15 cellular contexts compared by ENCODE assay signal in the genomic region with DNA sequence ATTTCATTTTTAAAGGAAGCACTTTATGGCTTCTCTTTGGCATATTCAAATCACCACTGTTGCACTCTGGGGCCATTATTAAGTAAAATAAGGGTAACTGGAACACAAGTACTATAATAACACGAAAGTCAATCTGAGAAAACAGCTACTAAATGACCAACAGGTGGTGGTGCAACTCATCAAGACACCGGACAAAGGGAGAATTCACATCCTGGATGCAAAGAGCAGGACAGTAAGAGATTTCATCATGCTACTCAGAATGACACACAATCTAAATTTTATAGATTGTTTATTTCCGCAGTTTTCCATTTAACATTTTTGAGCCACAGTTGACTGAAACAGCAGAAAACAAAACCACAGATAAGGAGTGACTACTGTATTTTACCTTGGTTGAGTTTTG. TPM values are rescaled to one million over a fixed set of nuclear protein-coding genes. Genes with fewer than 3 reads are reported as not detected.
DNase-seq lines count a peak whose midpoint lies in the region; FAIRE-seq and TF ChIP-seq lines count a peak whose summit lies in the region.
"Had no signal": no experiment of that assay in that cellular context is flagged by ENCODE, and none has a peak within 500 bp of the region (broad histone marks: within the 10 kb centered on the region; RNA-seq: fewer than 3 reads in every experiment).

No MANE protein-coding gene starts in this region.

- no peak for TF ChIP-seq POLR2A in Peyer's patch (IDR thresholded peaks at IDR 0.05)

- TF ChIP-seq EP300 in Ishikawa (IDR thresholded peaks at IDR 0.05; ENCODE audit: borderline replicate concordance): no peak

- DNase-seq in NCI-H748 (lab: John Stamatoyannopoulos, UW; ENCODE audit: unreplicated experiment) (peak; percentile 48), NCI-H748 treated with DMSO at 0.1 percent for 48 hours (lab: John Stamatoyannopoulos, UW) (no peak), SK-MEL-5 (ENCODE audit: low read depth, low spot score) (peak; percentile 49), kidney (no peak), OCI-M2 (lab: John Stamatoyannopoulos, UW; ENCODE audit: unreplicated experiment) (no peak), NCI-H1092 treated with DMSO at 0.1 percent for 48 hours (lab: John Stamatoyannopoulos, UW) (no peak), Peyer's patch (no peak)
- DNase-seq: activated effector memory CD4-positive, alpha-beta T cell treated with anti-CD3 and anti-CD28 coated beads, Interleukin-2, amount 50 U/mL, for 16 hours; NCI-H1417; NCI-H510A had no signal

- H3K9me3 ChIP-seq in kidney (ENCODE audit: control insufficient read depth in 1 of 2, low read length in 2 of 2): no peaks in the 10 kb centered on the region
- H3K9me3 ChIP-seq in Peyer's patch: no peaks in the 10 kb centered on the region

- TF ChIP-seq CTCF in kidney (IDR thresholded peaks at IDR 0.05; ENCODE audit: borderline replicate concordance, extremely low read depth, insufficient read depth): peak; percentile 1
- TF ChIP-seq CTCF in Peyer's patch (IDR thresholded peaks at IDR 0.05): no peak

- H3K4me3 ChIP-seq in kidney (ENCODE audit: low read length in 2 of 2): no peak overlapping the region
- H3K4me3 ChIP-seq in Peyer's patch: no peak overlapping the region

- H3K27me3 ChIP-seq in Peyer's patch: no peaks in the 10 kb centered on the region

- TF ChIP-seq RAD21 in Ishikawa (IDR thresholded peaks at IDR 0.05; ENCODE audit: low read depth): peak; percentile 40; the same call in 1 of the 2 replicates

- FAIRE-seq in kidney (lab: Jason Lieb, UNC): no peak

- H3K9ac ChIP-seq in kidney (ENCODE audit: low read length in 2 of 2): no peak overlapping the region

- H3K4me1 ChIP-seq in kidney (ENCODE audit: control insufficient read depth in 1 of 2, insufficient read depth in 1 of 2, low read depth in 1 of 2, low read length in 2 of 2): no peaks in the 10 kb centered on the region
- H3K4me1 ChIP-seq in Peyer's patch: no peaks in the 10 kb centered on the region

- intact Hi-C loops in kidney (cut with DNase I): no loop called here

- H3K36me3 ChIP-seq in kidney (ENCODE audit: control insufficient read depth in 1 of 2, insufficient read depth in 2 of 2, low read length in 2 of 2) (no peaks in the 10 kb centered on the region), Peyer's patch (no peaks in the 10 kb centered on the region)

- in situ Hi-C loops in SK-MEL-5 (cut with HindIII; ENCODE audit: low pct_unique_long_range_greater_than_20kb, low sequenced_read_pairs): no loop called here

- no peak overlapping the region for H3K27ac ChIP-seq in kidney (ENCODE audit: low read depth in 2 of 2, low read length in 2 of 2)
- H3K27ac ChIP-seq in Peyer's patch: no peak overlapping the region

TF ChIP-seq in Ishikawa, 13 proteins besides CTCF, POLR2A, EP300 and RAD21:
- TF ChIP-seq ZBTB7A (IDR thresholded peaks at IDR 0.05; ENCODE audit: low read depth): no peak
- TF ChIP-seq, protein P1, sequence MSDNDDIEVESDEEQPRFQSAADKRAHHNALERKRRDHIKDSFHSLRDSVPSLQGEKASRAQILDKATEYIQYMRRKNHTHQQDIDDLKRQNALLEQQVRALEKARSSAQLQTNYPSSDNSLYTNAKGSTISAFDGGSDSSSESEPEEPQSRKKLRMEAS (IDR thresholded peaks at IDR 0.05): no peak
- no peak for TF ChIP-seq YY1 (IDR thresholded peaks at IDR 0.05; ENCODE audit: low read depth)

RNA-seq across cellular contexts. Expression of a gene that starts 27.6 kb away (rescaled TPM):
- total RNA-seq in SK-MEL-5 (2014; rRNA removed; shearing (Covaris generic)): not detected in 2 replicates
- polyA plus RNA-seq in SK-MEL-5 (2015; cell fraction: cytosol; rRNA removed): not detected in 2 replicates
- not detected in 2 replicates for polyA plus RNA-seq in SK-MEL-5 (2015; cell fraction: nucleus; rRNA removed)
- 6.1 TPM for total RNA-seq in kidney
- polyA plus RNA-seq in kidney (ENCODE audit: insufficient read depth, low read depth, low replicate concordance): 4.8 TPM
- total RNA-seq in Peyer's patch: 10 to 100 TPM in 1 of 4 donors, 1 to 10 TPM in 1, not detected in 2; 1.7 to 39.6 TPM
- total RNA-seq: A673, fibroblast of villous mesenchyme, osteocyte, RPMI7951 had no signal

Comparison
In these comparisons a context has a peak if more than half of its experiments do, and no peak if none do; other contexts are left out.
1. DNase-seq: peak in NCI-H748 (single experiment) and SK-MEL-5 (single experiment); none in NCI-H748 treated with DMSO at 0.1 percent for 48 hours (single experiment), kidney (single experiment), OCI-M2 (single experiment), NCI-H1092 treated with DMSO at 0.1 percent for 48 hours (single experiment) and Peyer's patch (0 of 3).